34 cellular contexts compared by ENCODE assay signal in the genomic region with DNA sequence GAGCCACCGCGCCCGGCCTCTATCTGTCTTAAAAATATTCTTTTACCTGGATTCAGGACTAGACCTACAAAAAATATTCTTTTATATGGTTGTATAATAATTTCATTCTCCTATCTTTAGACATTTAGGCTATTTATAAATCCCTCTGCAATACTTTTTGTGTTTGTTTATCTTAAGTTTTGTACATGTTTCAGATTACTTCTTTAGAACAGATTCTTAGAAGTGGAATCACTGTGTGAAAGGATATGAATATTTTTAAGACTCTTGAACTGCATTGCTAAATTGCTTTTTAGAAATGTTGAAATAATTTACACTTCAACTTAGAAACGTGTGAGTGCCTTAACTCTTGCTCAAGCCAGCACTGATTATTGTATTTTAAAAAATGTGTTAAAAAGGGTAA.
"Had no signal": no experiment of that assay in that cellular context is flagged by ENCODE, and none has a peak within 500 bp of the region (broad histone marks: within the 10 kb centered on the region; RNA-seq: fewer than 3 reads in every experiment).

No MANE protein-coding gene starts in this region.

- H3K4me1 ChIP-seq: ascending aorta had no signal

- H3K27me3 Mint-ChIP-seq: activated B cell treated with CpG ODN at 0.5 μM for 24 hours; activated CD4-positive, alpha-beta memory T cell treated with anti-CD3 and anti-CD28 coated beads for 36 hours; activated CD4-positive, alpha-beta T cell treated with anti-CD3 and anti-CD28 coated beads, Interleukin-2, amount 10 ng/mL, durations not matched to agents 24 days and 14 days; activated CD8-positive, alpha-beta memory T cell treated with anti-CD3 and anti-CD28 coated beads, Interleukin-2, amount 10 ng/mL, durations not matched to agents 7 days and 5 days; activated naive CD4-positive, alpha-beta T cell treated with anti-CD3 and anti-CD28 coated beads, Interleukin-2, amount 10 ng/mL, durations not matched to agents 7 days and 5 days; activated naive CD4-positive, alpha-beta T cell treated with anti-CD3 and anti-CD28 coated beads, Interleukin-2, amount 50 U/mL, for 24 hours; activated naive CD8-positive, alpha-beta T cell; activated naive CD8-positive, alpha-beta T cell treated with anti-CD3 and anti-CD28 coated beads, Interleukin-2, amount 10 ng/mL, durations not matched to agents 7 days and 5 days; activated T-cell treated with anti-CD3 and anti-CD28 coated beads, Interleukin-2, amount 50 U/mL, for 24 hours; brain; T-cell; T-helper 17 cell had no signal

- H3K4me3 Mint-ChIP-seq: activated B cell treated with CpG ODN at 0.5 μM for 24 hours; activated CD4-positive, alpha-beta memory T cell treated with anti-CD3 and anti-CD28 coated beads for 36 hours; activated CD4-positive, alpha-beta T cell treated with anti-CD3 and anti-CD28 coated beads, Interleukin-2, amount 10 ng/mL, durations not matched to agents 24 days and 14 days; activated CD8-positive, alpha-beta memory T cell treated with anti-CD3 and anti-CD28 coated beads, Interleukin-2, amount 10 ng/mL, durations not matched to agents 7 days and 5 days; activated CD8-positive, alpha-beta T cell treated with anti-CD3 and anti-CD28 coated beads, Interleukin-2, amount 10 ng/mL, durations not matched to agents 7 days and 5 days; activated naive CD4-positive, alpha-beta T cell treated with anti-CD3 and anti-CD28 coated beads, Interleukin-2, amount 10 ng/mL, durations not matched to agents 7 days and 5 days; activated naive CD4-positive, alpha-beta T cell treated with anti-CD3 and anti-CD28 coated beads, Interleukin-2, amount 50 U/mL, for 24 hours; activated naive CD8-positive, alpha-beta T cell; activated naive CD8-positive, alpha-beta T cell treated with anti-CD3 and anti-CD28 coated beads, Interleukin-2, amount 10 ng/mL, durations not matched to agents 7 days and 5 days; activated T-cell treated with anti-CD3 and anti-CD28 coated beads, Interleukin-2, amount 50 U/mL, for 24 hours; central memory CD8-positive, alpha-beta T cell; T-cell; T-helper 17 cell had no signal

- DNase-seq: activated B cell treated with CpG ODN at 0.5 μM for 24 hours; activated CD4-positive, alpha-beta memory T cell treated with anti-CD3 and anti-CD28 coated beads for 36 hours; activated CD4-positive, alpha-beta T cell treated with anti-CD3 and anti-CD28 coated beads for 4 hours; activated CD4-positive, alpha-beta T cell treated with anti-CD3 and anti-CD28 coated beads, Interleukin-2, amount 10 ng/mL, durations not matched to agents 24 days and 14 days; activated CD4-positive, alpha-beta T cell treated with anti-CD3 and anti-CD28 coated beads, Interleukin-2, amount 50 U/mL, for 1 hour; activated CD4-positive, alpha-beta T cell treated with anti-CD3 and anti-CD28 coated beads, Interleukin-2, amount 50 U/mL, for 4 hours; activated CD4-positive, CD25-positive, alpha-beta regulatory T cell treated with anti-CD3 and anti-CD28 coated beads, Interleukin-2, amount 50 U/mL, for 72 hours; activated CD8-positive, alpha-beta memory T cell treated with anti-CD3 and anti-CD28 coated beads for 24 hours; activated CD8-positive, alpha-beta memory T cell treated with anti-CD3 and anti-CD28 coated beads, Interleukin-2, amount 10 ng/mL, durations not matched to agents 7 days and 5 days; activated CD8-positive, alpha-beta memory T cell treated with anti-CD3 and anti-CD28 coated beads, Interleukin-2, amount 50 U/mL, for 48 hours; activated CD8-positive, alpha-beta T cell treated with anti-CD3 and anti-CD28 coated beads, Interleukin-2, amount 10 ng/mL, durations not matched to agents 7 days and 5 days; activated effector memory CD4-positive, alpha-beta T cell treated with Interleukin-2 at 50 U/mL for 16 hours; activated gamma-delta T cell; activated naive CD4-positive, alpha-beta T cell treated with anti-CD3 and anti-CD28 coated beads, Interleukin-2, amount 10 ng/mL, durations not matched to agents 7 days and 5 days; activated naive CD4-positive, alpha-beta T cell treated with Interleukin-2 at 50 U/mL for 16 hours; activated naive CD8-positive, alpha-beta T cell treated with anti-CD3 and anti-CD28 coated beads, Interleukin-2, amount 10 ng/mL, durations not matched to agents 7 days and 5 days; activated T-cell treated with anti-CD3 and anti-CD28 coated beads, Interleukin-2, amount 50 U/mL, for 24 hours; activated T-cell treated with anti-CD3 and anti-CD28 coated beads, Interleukin-2, amount 50 U/mL, for 48 hours; amygdala; anterior cingulate cortex; caudate nucleus; cerebellar nuclear complex; T-cell; T-helper 17 cell had no signal

- H3K9me3 Mint-ChIP-seq: activated B cell treated with CpG ODN at 0.5 μM for 24 hours; activated CD4-positive, alpha-beta memory T cell treated with anti-CD3 and anti-CD28 coated beads for 36 hours; activated CD4-positive, alpha-beta T cell treated with anti-CD3 and anti-CD28 coated beads, Interleukin-2, amount 10 ng/mL, durations not matched to agents 24 days and 14 days; activated naive CD4-positive, alpha-beta T cell treated with anti-CD3 and anti-CD28 coated beads, Interleukin-2, amount 10 ng/mL, durations not matched to agents 7 days and 5 days; activated naive CD4-positive, alpha-beta T cell treated with anti-CD3 and anti-CD28 coated beads, Interleukin-2, amount 50 U/mL, for 24 hours; activated naive CD8-positive, alpha-beta T cell treated with anti-CD3 and anti-CD28 coated beads, Interleukin-2, amount 10 ng/mL, durations not matched to agents 7 days and 5 days; activated T-cell treated with anti-CD3 and anti-CD28 coated beads, Interleukin-2, amount 50 U/mL, for 24 hours; activated T-helper 2 cell treated with anti-CD3 and anti-CD28 coated beads, Interferon-gamma antibody, Interleukin-2, Interleukin-4, amounts not matched to agents 10 μg/mL and 5 μg/mL and 100 μg/mL, durations not matched to agents 14 hours and 24 hours and 36 hours; brain; central memory CD8-positive, alpha-beta T cell; T-cell had no signal

- FAIRE-seq: bronchial epithelial cell, TTC549 had no signal

- ATAC-seq: activated CD8-positive, alpha-beta memory T cell treated with anti-CD3 and anti-CD28 coated beads, Interleukin-2, amount 10 ng/mL, durations not matched to agents 7 days and 5 days; activated CD8-positive, alpha-beta T cell treated with anti-CD3 and anti-CD28 coated beads, Interleukin-2, amount 10 ng/mL, durations not matched to agents 7 days and 5 days; T-cell; T-helper 17 cell had no signal

- H3K4me1 Mint-ChIP-seq: activated B cell treated with CpG ODN at 0.5 μM for 24 hours; activated CD4-positive, alpha-beta T cell treated with anti-CD3 and anti-CD28 coated beads, Interleukin-2, amount 10 ng/mL, durations not matched to agents 24 days and 14 days; activated CD8-positive, alpha-beta memory T cell treated with anti-CD3 and anti-CD28 coated beads, Interleukin-2, amount 10 ng/mL, durations not matched to agents 7 days and 5 days; activated naive CD4-positive, alpha-beta T cell treated with anti-CD3 and anti-CD28 coated beads, Interleukin-2, amount 10 ng/mL, durations not matched to agents 7 days and 5 days; activated naive CD4-positive, alpha-beta T cell treated with anti-CD3 and anti-CD28 coated beads, Interleukin-2, amount 50 U/mL, for 24 hours; activated naive CD8-positive, alpha-beta T cell treated with anti-CD3 and anti-CD28 coated beads, Interleukin-2, amount 10 ng/mL, durations not matched to agents 7 days and 5 days; central memory CD8-positive, alpha-beta T cell; T-cell; T-helper 17 cell had no signal

- H3K36me3 Mint-ChIP-seq: activated CD4-positive, alpha-beta memory T cell treated with anti-CD3 and anti-CD28 coated beads for 36 hours; activated CD8-positive, alpha-beta memory T cell treated with anti-CD3 and anti-CD28 coated beads, Interleukin-2, amount 10 ng/mL, durations not matched to agents 7 days and 5 days; activated naive CD4-positive, alpha-beta T cell treated with anti-CD3 and anti-CD28 coated beads, Interleukin-2, amount 10 ng/mL, durations not matched to agents 7 days and 5 days; activated naive CD4-positive, alpha-beta T cell treated with anti-CD3 and anti-CD28 coated beads, Interleukin-2, amount 50 U/mL, for 24 hours; activated naive CD8-positive, alpha-beta T cell treated with anti-CD3 and anti-CD28 coated beads, Interleukin-2, amount 10 ng/mL, durations not matched to agents 7 days and 5 days; brain; T-cell had no signal

- H3K27ac ChIP-seq: ascending aorta, cardiac muscle cell, VCaP had no signal

- H3K27me3 ChIP-seq: ascending aorta, cardiac muscle cell had no signal

- H3K4me3 ChIP-seq: ascending aorta, cardiac muscle cell had no signal

- H3K27ac Mint-ChIP-seq: activated B cell treated with CpG ODN at 0.5 μM for 24 hours; activated CD4-positive, alpha-beta memory T cell treated with anti-CD3 and anti-CD28 coated beads for 36 hours; activated CD4-positive, alpha-beta T cell treated with anti-CD3 and anti-CD28 coated beads, Interleukin-2, amount 10 ng/mL, durations not matched to agents 24 days and 14 days; activated CD8-positive, alpha-beta memory T cell treated with anti-CD3 and anti-CD28 coated beads, Interleukin-2, amount 10 ng/mL, durations not matched to agents 7 days and 5 days; activated CD8-positive, alpha-beta T cell treated with anti-CD3 and anti-CD28 coated beads, Interleukin-2, amount 10 ng/mL, durations not matched to agents 7 days and 5 days; activated naive CD4-positive, alpha-beta T cell treated with anti-CD3 and anti-CD28 coated beads, Interleukin-2, amount 10 ng/mL, durations not matched to agents 7 days and 5 days; activated naive CD4-positive, alpha-beta T cell treated with anti-CD3 and anti-CD28 coated beads, Interleukin-2, amount 50 U/mL, for 24 hours; activated naive CD8-positive, alpha-beta T cell; activated naive CD8-positive, alpha-beta T cell treated with anti-CD3 and anti-CD28 coated beads, Interleukin-2, amount 10 ng/mL, durations not matched to agents 7 days and 5 days; activated T-cell treated with anti-CD3 and anti-CD28 coated beads, Interleukin-2, amount 50 U/mL, for 24 hours; activated T-helper 2 cell treated with anti-CD3 and anti-CD28 coated beads, Interferon-gamma antibody, Interleukin-2, Interleukin-4, amounts not matched to agents 10 μg/mL and 5 μg/mL and 100 μg/mL, durations not matched to agents 14 hours and 24 hours and 36 hours; T-cell; T-helper 17 cell had no signal

- H3K9me3 ChIP-seq: ascending aorta had no signal

- H3K36me3 ChIP-seq: ascending aorta, cardiac muscle cell had no signal
